ENCODE assay signal across 7 cellular contexts in the genomic region with DNA sequence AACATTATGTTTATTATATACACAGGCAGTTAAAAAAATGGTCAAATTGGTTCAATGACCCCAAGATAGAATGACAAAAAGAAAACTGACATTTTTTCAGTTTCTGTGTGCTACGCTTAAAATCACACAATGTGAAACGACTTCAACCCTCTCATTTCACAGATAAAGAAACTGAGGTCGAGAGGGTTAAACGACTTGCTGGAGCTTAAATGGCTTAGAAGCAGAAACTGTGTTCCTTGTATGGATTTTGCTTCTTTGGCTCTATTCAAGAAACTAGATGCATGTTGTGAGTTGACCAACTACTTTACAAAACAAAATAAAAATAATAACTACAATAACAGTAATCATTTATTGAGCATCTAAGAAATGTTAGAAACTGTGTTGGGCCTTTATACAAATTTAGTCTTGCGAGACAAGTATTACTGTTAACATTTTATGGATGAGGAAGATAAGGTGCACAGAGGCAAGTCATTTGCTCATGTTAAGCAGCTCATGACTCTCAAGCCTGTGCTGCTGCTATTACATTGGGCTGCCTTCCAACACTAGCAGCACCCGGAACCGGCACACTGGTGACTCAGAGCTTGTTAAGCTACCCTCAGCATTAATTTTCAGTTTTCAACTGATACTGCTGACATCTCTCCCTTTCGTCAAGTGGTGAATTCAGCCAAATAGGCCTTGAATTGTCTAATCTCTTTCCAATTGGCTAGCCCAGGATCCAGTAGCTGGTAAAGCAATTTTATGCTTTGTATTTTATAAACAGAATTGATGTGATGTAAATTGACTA.
A peak's percentile ranks its signal among the peaks of the same experiment; 100 is the strongest.
DNase-seq lines count a peak whose midpoint lies in the region; ATAC-seq and TF ChIP-seq lines count a peak whose summit lies in the region.

No MANE protein-coding gene starts in this region.

- TF ChIP-seq POLR2A in upper lobe of left lung (IDR thresholded peaks at IDR 0.05): no peak

- H3K27me3 ChIP-seq in right atrium auricular region: no peaks in the 10 kb centered on the region
- no peaks in the 10 kb centered on the region for H3K27me3 ChIP-seq in upper lobe of left lung

- peaks cover 0 to 4% of the 10 kb centered on the region in 2 donors for H3K4me1 ChIP-seq in right atrium auricular region
- no peaks in the 10 kb centered on the region for H3K4me1 ChIP-seq in upper lobe of left lung

- H3K36me3 ChIP-seq in right atrium auricular region (no peaks in the 10 kb centered on the region), upper lobe of left lung (no peaks in the 10 kb centered on the region)

- H3K9me3 ChIP-seq in right atrium auricular region (no peaks in the 10 kb centered on the region), upper lobe of left lung (no peaks in the 10 kb centered on the region)

- WGBS in upper lobe of left lung, 2 donors: 62 to 68% methylated on average over 8 of the region's 8 CpGs

- H3K4me3 ChIP-seq in right atrium auricular region: no peak overlapping the region
- no peak overlapping the region for H3K4me3 ChIP-seq in upper lobe of left lung

- no peak for TF ChIP-seq EP300 in upper lobe of left lung (IDR thresholded peaks at IDR 0.05)

- H3K27ac ChIP-seq in right atrium auricular region (no peak overlapping the region), upper lobe of left lung (no peak overlapping the region)

- DNase-seq in HS-27A (ENCODE audit: low read depth): peak; percentile 59
- DNase-seq in T1000 (lab: John Stamatoyannopoulos, UW): peak; percentile 44
- peak; percentile 62 for DNase-seq in right atrium auricular region (ENCODE audit: low spot score)
- peak in 1 of 2 donors; percentile 74 for DNase-seq in upper lobe of left lung

- TF ChIP-seq CTCF in right atrium auricular region (IDR thresholded peaks at IDR 0.05) (no peak), upper lobe of left lung (IDR thresholded peaks at IDR 0.05) (no peak)

- ATAC-seq in upper lobe of left lung (ENCODE audit: low FRiP score in 2 of 2) (peak; percentile 79 to 91), HG03571 (IDR thresholded peaks at IDR 0.05; ENCODE audit: unreplicated experiment) (no peak), GM21529 (IDR thresholded peaks at IDR 0.05; ENCODE audit: unreplicated experiment) (no peak), HG03354 (IDR thresholded peaks at IDR 0.05; ENCODE audit: poor library complexity, severe bottlenecking, unreplicated experiment) (no peak)

Comparison
In these comparisons a context has a peak if more than half of its experiments do, and no peak if none do; other contexts are left out.
1. ATAC-seq: peak in upper lobe of left lung (2 of 2); none in HG03571 (single experiment), GM21529 (single experiment) and HG03354 (single experiment).